ENCODE assay signal across 9 cellular contexts in the genomic region with DNA sequence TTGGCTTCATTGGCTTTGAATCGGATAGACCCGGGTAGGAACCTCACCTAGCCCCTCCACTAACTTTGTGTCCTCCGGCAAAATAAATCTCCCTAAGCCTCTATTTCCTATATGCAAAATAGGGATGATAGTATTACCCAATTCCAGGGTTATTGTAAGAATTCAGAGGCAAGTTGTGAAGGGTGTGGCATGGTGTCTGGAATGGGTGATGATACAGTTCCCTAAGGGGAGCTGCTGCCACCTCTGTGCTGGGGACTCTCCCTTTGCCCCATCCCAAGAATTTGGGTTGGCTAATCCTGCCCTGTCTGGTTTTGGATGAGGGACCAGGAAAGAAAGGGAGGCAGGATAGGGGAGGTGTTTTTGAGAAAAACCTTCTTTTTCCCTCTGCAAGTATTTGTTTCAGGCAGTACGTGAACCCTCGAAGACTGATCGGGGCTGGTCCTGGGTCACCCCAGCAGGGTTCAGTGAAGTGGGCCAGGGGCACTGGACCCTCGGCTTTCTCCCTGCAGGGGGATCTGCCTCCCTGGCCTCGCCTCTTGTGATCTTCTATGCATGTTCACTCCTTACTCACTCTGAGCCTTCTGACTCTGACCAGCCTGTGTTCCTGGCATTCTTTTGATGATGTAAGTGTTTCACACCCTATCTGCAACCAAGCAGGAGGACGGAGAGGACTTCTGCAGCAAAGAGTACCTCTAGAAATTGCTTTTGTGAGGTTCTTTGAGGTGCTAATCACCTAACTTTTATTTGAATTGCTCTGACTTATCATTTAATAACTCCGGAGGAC.
DNase-seq lines count a peak whose midpoint lies in the region; ATAC-seq, FAIRE-seq and TF ChIP-seq lines count a peak whose summit lies in the region.
"Had no signal": no experiment of that assay in that cellular context is flagged by ENCODE, and none has a peak within 500 bp of the region (broad histone marks: within the 10 kb centered on the region; RNA-seq: fewer than 3 reads in every experiment).

No MANE protein-coding gene starts in this region.

- H3K27me3 ChIP-seq in kidney epithelial cell (ENCODE audit: control insufficient read depth, insufficient read depth, low read length), result no peaks in the 10 kb centered on the region
- no peaks in the 10 kb centered on the region for H3K27me3 ChIP-seq in upper lobe of right lung

- peak; percentile 78 for ATAC-seq in upper lobe of right lung
- no peak for ATAC-seq in GM18858 (IDR thresholded peaks at IDR 0.05; ENCODE audit: unreplicated experiment)

- H3K9me3 Mint-ChIP-seq in activated T-cell treated with anti-CD3 and anti-CD28 coated beads, Interleukin-2, amount 50 U/mL, for 24 hours, result no peaks in the 10 kb centered on the region
- H3K9me3 Mint-ChIP-seq: dendritic cell treated with granulocyte-macrophage colony-stimulating factor and Interleukin-4, amounts not matched to agents 40 ng/mL and 50 ng/mL, for 4 days had no signal

- peaks cover 13% of the 10 kb centered on the region for H3K36me3 Mint-ChIP-seq in activated T-cell treated with anti-CD3 and anti-CD28 coated beads, Interleukin-2, amount 50 U/mL, for 24 hours (ENCODE audit: low read depth)

- intact Hi-C loops in upper lobe of right lung (cut with DNase I), result no loop called here

- TF ChIP-seq CTCF in kidney epithelial cell (IDR thresholded peaks at IDR 0.05; ENCODE audit: insufficient read depth, low read length, poor library complexity, severe bottlenecking), result no peak
- TF ChIP-seq CTCF in upper lobe of right lung (IDR thresholded peaks at IDR 0.05), result no peak

- peak; percentile 50 for DNase-seq in activated T-cell treated with anti-CD3 and anti-CD28 coated beads, Interleukin-2, amount 50 U/mL, for 24 hours
- DNase-seq in activated T-cell treated with anti-CD3 and anti-CD28 coated beads, Interleukin-2, amount 50 U/mL, for 1 hour, result no peak
- peak; percentile 85 for DNase-seq in amniotic epithelial cell (ENCODE audit: low read depth)
- peak; percentile 50 for DNase-seq in kidney epithelial cell (ENCODE audit: low read depth)
- DNase-seq in upper lobe of right lung, result no peak
- DNase-seq in HTR-8/SVneo (ENCODE audit: insufficient read length, low spot score), result no peak
- DNase-seq in middle frontal gyrus (ENCODE audit: extremely low spot score, low spot score), result no peak

- H3K27ac ChIP-seq in upper lobe of right lung, result peak overlapping the region; percentile 72

- H3K4me3 ChIP-seq in kidney epithelial cell (ENCODE audit: low read depth, low read length), result no peak overlapping the region
- H3K4me3 ChIP-seq in upper lobe of right lung, result no peak overlapping the region

- peak overlapping the region; percentile 97 for H3K27ac Mint-ChIP-seq in activated T-cell treated with anti-CD3 and anti-CD28 coated beads, Interleukin-2, amount 50 U/mL, for 24 hours
- H3K27ac Mint-ChIP-seq: dendritic cell treated with granulocyte-macrophage colony-stimulating factor and Interleukin-4, amounts not matched to agents 40 ng/mL and 50 ng/mL, for 4 days had no signal

- no peak for FAIRE-seq in HTR-8/SVneo (lab: Jason Lieb, UNC)

- H3K4me1 Mint-ChIP-seq in activated T-cell treated with anti-CD3 and anti-CD28 coated beads, Interleukin-2, amount 50 U/mL, for 24 hours (ENCODE audit: low read depth), result peaks cover 94% of the 10 kb centered on the region

- H3K9me3 ChIP-seq in upper lobe of right lung, result no peaks in the 10 kb centered on the region

- no peaks in the 10 kb centered on the region for H3K27me3 Mint-ChIP-seq in activated T-cell treated with anti-CD3 and anti-CD28 coated beads, Interleukin-2, amount 50 U/mL, for 24 hours
- H3K27me3 Mint-ChIP-seq: dendritic cell treated with granulocyte-macrophage colony-stimulating factor and Interleukin-4, amounts not matched to agents 40 ng/mL and 50 ng/mL, for 4 days had no signal

- peak overlapping the region; percentile 83 for H3K4me3 Mint-ChIP-seq in activated T-cell treated with anti-CD3 and anti-CD28 coated beads, Interleukin-2, amount 50 U/mL, for 24 hours
- H3K4me3 Mint-ChIP-seq: dendritic cell treated with granulocyte-macrophage colony-stimulating factor and Interleukin-4, amounts not matched to agents 40 ng/mL and 50 ng/mL, for 4 days had no signal

- peaks cover 93% of the 10 kb centered on the region for H3K4me1 ChIP-seq in upper lobe of right lung

- H3K36me3 ChIP-seq in kidney epithelial cell (ENCODE audit: control insufficient read depth, insufficient read depth, low read length), result no peaks in the 10 kb centered on the region
- no peaks in the 10 kb centered on the region for H3K36me3 ChIP-seq in upper lobe of right lung

Comparison
In these comparisons a context has a peak if more than half of its experiments do, and no peak if none do; other contexts are left out.
1. DNase-seq: peak in activated T-cell treated with anti-CD3 and anti-CD28 coated beads, Interleukin-2, amount 50 U/mL, for 24 hours (single experiment), amniotic epithelial cell (single experiment) and kidney epithelial cell (single experiment); none in activated T-cell treated with anti-CD3 and anti-CD28 coated beads, Interleukin-2, amount 50 U/mL, for 1 hour (single experiment), upper lobe of right lung (single experiment), HTR-8/SVneo (single experiment) and middle frontal gyrus (single experiment).